ENCODE assay signal across 9 cellular contexts in genomic region chr3:14143271-14143605, GRCh38. TPM values are rescaled to one million over a fixed set of nuclear protein-coding genes. Genes with fewer than 3 reads are reported as not detected.
DNase-seq lines count a peak whose midpoint lies in the region; ATAC-seq and TF ChIP-seq lines count a peak whose summit lies in the region.
"Had no signal": no experiment of that assay in that cellular context is flagged by ENCODE, and none has a peak within 500 bp of the region (broad histone marks: within the 10 kb centered on the region; RNA-seq: fewer than 3 reads in every experiment).

No MANE protein-coding gene starts in this region.

- H3K4me1 ChIP-seq in CD4-positive, CD25-positive, alpha-beta regulatory T cell (ENCODE audit: control insufficient read depth, insufficient read depth, low read length, poor library complexity, severe bottlenecking): peaks cover 55% of the 10 kb centered on the region
- peaks cover 32% of the 10 kb centered on the region for H3K4me1 ChIP-seq in PC-3 (ENCODE audit: insufficient read depth, low read length)

- no peak for ATAC-seq in CD4-positive, CD25-positive, alpha-beta regulatory T cell (ENCODE audit: low read depth in 2 of 2)
- no peak for ATAC-seq in PC-3
- no peak for ATAC-seq in HG02973 (IDR thresholded peaks at IDR 0.05; ENCODE audit: unreplicated experiment)

- TF ChIP-seq CTCF in PC-3 (conservative IDR thresholded peaks at IDR 0.05; ENCODE audit: low read depth, low read length): no peak
- TF ChIP-seq CTCF in dorsolateral prefrontal cortex (IDR thresholded peaks at IDR 0.05 in 54 of 56, conservative IDR thresholded peaks at IDR 0.05 in 2 of 56; ENCODE audit: low read depth in 1 of 56, partially characterized antibody in 56 of 56): no peak
- no peak for TF ChIP-seq CTCF in osteocyte (IDR thresholded peaks at IDR 0.05)

- peaks cover 23 to 61% (median 40%) of the 10 kb centered on the region in 4 donors for H3K4me1 Mint-ChIP-seq in CD4-positive, CD25-positive, alpha-beta regulatory T cell
- H3K4me1 Mint-ChIP-seq in osteocyte (ENCODE audit: unreplicated experiment): peaks cover 42% of the 10 kb centered on the region

- intact Hi-C loops in PC-3 (cut with micrococcal nuclease): no loop called here
- intact Hi-C loops in dorsolateral prefrontal cortex (cut with DNase I): no loop called here

- no peak overlapping the region for H2AFZ ChIP-seq in PC-3 (ENCODE audit: low read length)

- H4K20me1 ChIP-seq in PC-3 (ENCODE audit: low read length): no peaks in the 10 kb centered on the region

- no peaks in the 10 kb centered on the region for H3K9me2 ChIP-seq in PC-3 (replicated peaks; ENCODE audit: low read length)

- peak overlapping the region; percentile 55 to 88 (median 74) for H3K4me3 Mint-ChIP-seq in CD4-positive, CD25-positive, alpha-beta regulatory T cell
- no peak overlapping the region for H3K4me3 Mint-ChIP-seq in osteocyte (ENCODE audit: unreplicated experiment)

- H3K9me3 Mint-ChIP-seq in CD4-positive, CD25-positive, alpha-beta regulatory T cell: peaks cover 0 to 1% (median 0%) of the 10 kb centered on the region in 7 donors
- no peaks in the 10 kb centered on the region for H3K9me3 Mint-ChIP-seq in osteocyte (ENCODE audit: unreplicated experiment)

- peaks cover 40% of the 10 kb centered on the region for H3K36me3 ChIP-seq in CD4-positive, CD25-positive, alpha-beta regulatory T cell (ENCODE audit: control insufficient read depth, insufficient read depth, low read length)
- H3K36me3 ChIP-seq in PC-3 (ENCODE audit: low read depth, low read length): peaks cover 11% of the 10 kb centered on the region; the same call in 1 of the 2 replicates

- no peaks in the 10 kb centered on the region for H3K27me3 ChIP-seq in CD4-positive, CD25-positive, alpha-beta regulatory T cell (ENCODE audit: control insufficient read depth, insufficient read depth, low read length)
- H3K27me3 ChIP-seq in PC-3 (ENCODE audit: low read length): no peaks in the 10 kb centered on the region
- H3K27me3 ChIP-seq in dorsolateral prefrontal cortex: no peaks in the 10 kb centered on the region

- 0 out of 2 replicates have a peak overlapping the region, but pooled peaks have one; percentile 76 for H3K9ac ChIP-seq in PC-3 (ENCODE audit: low read length)

- no peaks in the 10 kb centered on the region for H3K79me2 ChIP-seq in PC-3 (ENCODE audit: low read length)

- H3K4me2 ChIP-seq in PC-3 (ENCODE audit: low read length): no peak overlapping the region

- BruUV-seq in PC-3 (replicated peaks; lab: Mats Ljungman, UMichigan): no TSS peak

- H3K27ac Mint-ChIP-seq in CD4-positive, CD25-positive, alpha-beta regulatory T cell: peak overlapping the region; percentile 92 to 98 (median 98)
- peak overlapping the region; percentile 100 for H3K27ac Mint-ChIP-seq in osteocyte (ENCODE audit: unreplicated experiment)

- peak overlapping the region; percentile 69 for H3K4me3 ChIP-seq in CD4-positive, CD25-positive, alpha-beta regulatory T cell (ENCODE audit: low read depth, low read length)
- H3K4me3 ChIP-seq in PC-3 (ENCODE audit: low read length) (no peak overlapping the region), dorsolateral prefrontal cortex (no peak overlapping the region)

- peaks cover 8% of the 10 kb centered on the region for H3F3A ChIP-seq in PC-3 (ENCODE audit: low read length, unreplicated experiment)

- no peak for DNase-seq in CD4-positive, CD25-positive, alpha-beta regulatory T cell
- DNase-seq in PC-3 (no peak), dorsolateral prefrontal cortex (no peak), osteocyte (ENCODE audit: extremely low spot score, unreplicated experiment) (no peak), NCI-H1694 (lab: John Stamatoyannopoulos, UW) (no peak), iPS-NIHi7 (ENCODE audit: extremely low spot score) (no peak), NCI-H2029 (lab: John Stamatoyannopoulos, UW) (no peak)
- DNase-seq: cerebellar nuclear complex had no signal

- peaks cover 38% of the 10 kb centered on the region for H3K36me3 Mint-ChIP-seq in CD4-positive, CD25-positive, alpha-beta regulatory T cell
- peaks cover 18% of the 10 kb centered on the region for H3K36me3 Mint-ChIP-seq in osteocyte (ENCODE audit: unreplicated experiment)

- H3K9me3 ChIP-seq in CD4-positive, CD25-positive, alpha-beta regulatory T cell (ENCODE audit: control insufficient read depth in 2 of 2, low read length in 2 of 2): no peaks in the 10 kb centered on the region
- no peaks in the 10 kb centered on the region for H3K9me3 ChIP-seq in PC-3 (ENCODE audit: low read length)

- no peaks in the 10 kb centered on the region for H3K27me3 Mint-ChIP-seq in CD4-positive, CD25-positive, alpha-beta regulatory T cell
- no peaks in the 10 kb centered on the region for H3K27me3 Mint-ChIP-seq in osteocyte (ENCODE audit: unreplicated experiment)

- peak overlapping the region; percentile 99 for H3K27ac ChIP-seq in CD4-positive, CD25-positive, alpha-beta regulatory T cell (ENCODE audit: insufficient read depth, low read length, poor library complexity, severe bottlenecking)
- peak overlapping the region; percentile 94 for H3K27ac ChIP-seq in PC-3 (ENCODE audit: low read length)
- peak overlapping the region in 49 of 59 donors; percentile 3 to 94 (median 87) for H3K27ac ChIP-seq in dorsolateral prefrontal cortex

- CTCF ChIA-PET in PC-3 (lab: Charles Lee): no interaction called here

- POLR2A ChIA-PET in PC-3 (lab: Charles Lee; ENCODE audit: unreplicated experiment): interaction anchor here (0.6 kb wide), 1 partner anchor 196 kb away, joined by 3 read pairs; no protein-coding TSS in a partner anchor

RNA-seq across cellular contexts. Expression of gene TMEM43, which starts 18.4 kb away (rescaled TPM):
- 50.2 TPM for total RNA-seq in CD4-positive, CD25-positive, alpha-beta regulatory T cell
- polyA plus RNA-seq in CD4-positive, CD25-positive, alpha-beta regulatory T cell: 10 to 100 TPM; 73.7 to 81.0 (median 76.3) TPM
- 78.6 and 83.1 TPM in 2 replicates for total RNA-seq in PC-3 (2014; rRNA removed)
- total RNA-seq in dorsolateral prefrontal cortex: 10 to 100 TPM; 23.1 to 38.3 (median 30.4) TPM
- total RNA-seq in osteocyte: 73.3 and 76.5 TPM in 2 replicates

RNA-seq across cellular contexts. Expression of gene CHCHD4, which starts 18.6 kb away (rescaled TPM):
- total RNA-seq in CD4-positive, CD25-positive, alpha-beta regulatory T cell: 3.6 TPM
- polyA plus RNA-seq in CD4-positive, CD25-positive, alpha-beta regulatory T cell: 10 to 100 TPM; 10.3 to 21.1 (median 16.5) TPM
- total RNA-seq in PC-3 (2014; rRNA removed): 39.5 and 43.3 TPM in 2 replicates
- 10 to 100 TPM in 118 of 120 experiments, 1 to 10 TPM in 2; 8.5 to 24.0 (median 16.1) TPM for total RNA-seq in dorsolateral prefrontal cortex
- total RNA-seq in osteocyte: 7.2 and 7.9 TPM in 2 replicates

RNA-seq across cellular contexts. Expression of gene XPC, which starts 35.2 kb away (rescaled TPM):
- 75.5 TPM for total RNA-seq in CD4-positive, CD25-positive, alpha-beta regulatory T cell
- polyA plus RNA-seq in CD4-positive, CD25-positive, alpha-beta regulatory T cell: 10 to 100 TPM; 31.3 to 42.7 (median 36.9) TPM
- 24.3 and 26.1 TPM in 2 replicates for total RNA-seq in PC-3 (2014; rRNA removed)
- 10 to 100 TPM; 19.9 to 57.4 (median 32.1) TPM for total RNA-seq in dorsolateral prefrontal cortex
- 39.4 and 41.5 TPM in 2 replicates for total RNA-seq in osteocyte

RNA-seq across cellular contexts. Expression of gene LSM3, which starts 35.4 kb away (rescaled TPM):
- total RNA-seq in CD4-positive, CD25-positive, alpha-beta regulatory T cell: 6.6 TPM
- 10 to 100 TPM; 19.1 to 25.7 (median 22.9) TPM for polyA plus RNA-seq in CD4-positive, CD25-positive, alpha-beta regulatory T cell
- total RNA-seq in PC-3 (2014; rRNA removed) (22.0 and 27.2 TPM in 2 replicates), dorsolateral prefrontal cortex (10 to 100 TPM in 5 of 120 experiments, 1 to 10 TPM in 115; 4.4 to 10.8 (median 7.8) TPM), osteocyte (9.9 and 10.0 TPM in 2 replicates)
